Comparison of ENCODE assay signal across 8 cellular contexts in genomic region chr22:41621911-41622179, GRCh38. TPM values are rescaled to one million over a fixed set of nuclear protein-coding genes. Genes with fewer than 3 reads are reported as not detected.
DNase-seq lines count a peak whose midpoint lies in the region; ATAC-seq, FAIRE-seq and TF ChIP-seq lines count a peak whose summit lies in the region.

No MANE protein-coding gene starts in this region.

- H2BK20ac ChIP-seq in H1 (ENCODE audit: low read length): no peak overlapping the region

- CTCF ChIA-PET in H1 (lab: Charles Lee; ENCODE audit: partially characterized antibody): interaction anchor here (1.6 kb wide), 1 partner anchor 45 kb away, joined by 5 read pairs; no protein-coding TSS in a partner anchor

- no peak overlapping the region for H4K91ac ChIP-seq in H1 (replicated peaks; ENCODE audit: insufficient read length, low read length)

- H3K4me1 Mint-ChIP-seq in CD14-positive monocyte (peaks cover 32% of the 10 kb centered on the region), neural crest cell (peaks cover 27% of the 10 kb centered on the region)

- TF ChIP-seq RAD21 in H1 (IDR thresholded peaks at IDR 0.05 in 1 of 2, conservative IDR thresholded peaks at IDR 0.05 in 1 of 2; ENCODE audit: low read depth in 2 of 2, low read length in 2 of 2): no peak

- H3K9ac ChIP-seq in OCI-LY1 (ENCODE audit: low read length) (peak overlapping the region; percentile 75), H1 (replicated peaks in 1 of 4; ENCODE audit: extremely low read depth in 1 of 4, low read depth in 3 of 4, low read length in 3 of 4) (peak overlapping the region; percentile 79 to 100 (median 98))

- H2BK12ac ChIP-seq in H1 (ENCODE audit: low read depth, low read length): no peak overlapping the region; the same call in 1 of the 2 replicates

- no peak overlapping the region for H3K56ac ChIP-seq in H1 (replicated peaks; ENCODE audit: insufficient read length, low read depth, low read length)

- H3K9me2 ChIP-seq in OCI-LY1 (ENCODE audit: low read depth, low read length): no peaks in the 10 kb centered on the region

- no peak overlapping the region for H2BK120ac ChIP-seq in H1 (replicated peaks; ENCODE audit: low read depth, low read length)

- H4K20me1 ChIP-seq in OCI-LY1 (ENCODE audit: insufficient read depth, low read length) (no peaks in the 10 kb centered on the region), H1 (replicated peaks in 1 of 2; ENCODE audit: control insufficient read depth in 1 of 2, insufficient read depth in 2 of 2, low read length in 2 of 2) (peaks cover 0 to 4% of the 10 kb centered on the region in 2 experiments)

- H3K23ac ChIP-seq in H1 (ENCODE audit: insufficient read length): no peak overlapping the region

- H3K23me2 ChIP-seq in H1 (ENCODE audit: low read depth, low read length): peaks cover 6% of the 10 kb centered on the region

- no peak for TF ChIP-seq EP300 in H1 (IDR thresholded peaks at IDR 0.05; ENCODE audit: borderline replicate concordance in 1 of 2, low read depth in 2 of 2, low read length in 2 of 2)

- H3F3A ChIP-seq in OCI-LY1 (ENCODE audit: insufficient read depth, low read length): no peaks in the 10 kb centered on the region

- H3K27me3 ChIP-seq in OCI-LY1 (ENCODE audit: insufficient read depth, low read length): no peaks in the 10 kb centered on the region
- no peaks in the 10 kb centered on the region for H3K27me3 ChIP-seq in H1 (replicated peaks in 1 of 4; ENCODE audit: control insufficient read depth in 3 of 4, extremely low read depth in 1 of 4, insufficient read depth in 3 of 4, low read length in 3 of 4)

- no peak overlapping the region for H4K5ac ChIP-seq in H1 (ENCODE audit: insufficient read length, low read depth, low read length)

- H3K27ac Mint-ChIP-seq in CD14-positive monocyte: peak overlapping the region; percentile 97 to 100 (median 98)
- H3K27ac Mint-ChIP-seq in neural crest cell (ENCODE audit: unreplicated experiment): peak overlapping the region; percentile 99

- ATAC-seq in HG02623 (IDR thresholded peaks at IDR 0.05; ENCODE audit: unreplicated experiment) (no peak), HG03442 (IDR thresholded peaks at IDR 0.05; ENCODE audit: unreplicated experiment) (no peak)

- DNase-seq in CD14-positive monocyte (ENCODE audit: low spot score) (no peak), H1 (ENCODE audit: low read depth in 1 of 2, low spot score in 2 of 2) (no peak), neural crest cell (ENCODE audit: low read depth, low spot score) (no peak), epidermal melanocyte (ENCODE audit: insufficient read length, low spot score) (no peak), amygdala (lab: John Stamatoyannopoulos, UW) (no peak)

- H3K4me3 Mint-ChIP-seq in CD14-positive monocyte: peak overlapping the region; percentile 94 to 95
- H3K4me3 Mint-ChIP-seq in neural crest cell: peak overlapping the region; percentile 99

- POLR2A ChIA-PET in H1 (lab: Charles Lee; ENCODE audit: partially characterized antibody): interaction anchor here (0.6 to 12.0 kb wide), 35 partner anchors 9 to 1168 kb away, joined by 3 to 157 read pairs (median 4); partner anchors contain the start of genes ACO2, PHF5A, SNU13 and TEF

- H3K36me3 ChIP-seq in OCI-LY1 (ENCODE audit: insufficient read depth, low read length) (peaks cover 36% of the 10 kb centered on the region), H1 (ENCODE audit: control insufficient read depth in 2 of 4, insufficient read depth in 4 of 4, low read length in 3 of 4) (peaks cover 9 to 36% (median 21%) of the 10 kb centered on the region in 4 experiments)

- H3K36me3 Mint-ChIP-seq in CD14-positive monocyte (peaks cover 30 to 47% of the 10 kb centered on the region in 2 donors), neural crest cell (ENCODE audit: low read depth) (peaks cover 19% of the 10 kb centered on the region)

- no peak overlapping the region for H2AFZ ChIP-seq in OCI-LY1 (ENCODE audit: low read length)
- no peak overlapping the region for H2AFZ ChIP-seq in H1 (ENCODE audit: low read length)

- FAIRE-seq in H1 (lab: Jason Lieb, UNC): no peak

- H3K14ac ChIP-seq in H1 (ENCODE audit: insufficient read length): no peak overlapping the region

- TF ChIP-seq CTCF in CD14-positive monocyte (IDR thresholded peaks at IDR 0.05) (no peak), OCI-LY1 (IDR thresholded peaks at IDR 0.05; ENCODE audit: low read length) (no peak), H1 (IDR thresholded peaks at IDR 0.05; ENCODE audit: control extremely low read depth in 1 of 3, insufficient read depth in 1 of 3, low read depth in 1 of 3, low read length in 3 of 3) (no peak), neural crest cell (conservative IDR thresholded peaks at IDR 0.05) (no peak)

- H3K79me2 ChIP-seq in OCI-LY1 (ENCODE audit: insufficient read depth, low read length): peaks cover 46% of the 10 kb centered on the region
- peaks cover 6 to 50% of the 10 kb centered on the region in 2 experiments for H3K79me2 ChIP-seq in H1 (ENCODE audit: control insufficient read depth in 1 of 2, insufficient read depth in 2 of 2, low read length in 2 of 2)

- H3K18ac ChIP-seq in H1 (ENCODE audit: extremely low read depth, low read length): no peak overlapping the region

- H3K9me3 Mint-ChIP-seq in CD14-positive monocyte (peaks cover 0 to 3% (median 0%) of the 10 kb centered on the region in 7 donors), neural crest cell (no peaks in the 10 kb centered on the region)

- no peaks in the 10 kb centered on the region for H3K27me3 Mint-ChIP-seq in CD14-positive monocyte (ENCODE audit: low read depth in 3 of 3)
- no peaks in the 10 kb centered on the region for H3K27me3 Mint-ChIP-seq in neural crest cell (ENCODE audit: low read depth)

- peaks cover 35% of the 10 kb centered on the region for H3K4me1 ChIP-seq in OCI-LY1 (ENCODE audit: insufficient read depth, low read length, severe bottlenecking)
- H3K4me1 ChIP-seq in H1 (replicated peaks in 1 of 4; ENCODE audit: control insufficient read depth in 3 of 4, insufficient read depth in 4 of 4, low read length in 3 of 4): peaks cover 0 to 11% (median 4%) of the 10 kb centered on the region in 4 experiments; a peak in 5 of 7 replicates

- TF ChIP-seq POLR2A in H1 (IDR thresholded peaks at IDR 0.05; ENCODE audit: control extremely low read depth in 1 of 2, low read depth in 2 of 2, low read length in 2 of 2): no peak; a peak in 1 of 3 replicates

- peak overlapping the region; percentile 99; the same call in 1 of the 2 replicates for H4K8ac ChIP-seq in H1 (ENCODE audit: extremely low read depth, insufficient read depth, low read length)

- no peak overlapping the region for H2BK15ac ChIP-seq in H1 (ENCODE audit: low read length)

- H3K9me3 ChIP-seq in OCI-LY1 (ENCODE audit: low read length) (no peaks in the 10 kb centered on the region), H1 (ENCODE audit: insufficient read depth in 2 of 2, low read depth in 1 of 2, low read length in 1 of 2) (no peaks in the 10 kb centered on the region)

- H3K4me2 ChIP-seq in OCI-LY1 (ENCODE audit: low read length): peak overlapping the region; percentile 87
- H3K4me2 ChIP-seq in H1 (ENCODE audit: insufficient read depth in 1 of 2, low read depth in 2 of 2, low read length in 2 of 2): peak overlapping the region; percentile 86 to 96

- H2AK5ac ChIP-seq in H1 (ENCODE audit: low read depth, low read length): no peak overlapping the region; the same call in 1 of the 2 replicates

- no peak overlapping the region for H2BK5ac ChIP-seq in H1 (ENCODE audit: low read depth, low read length)

- 10% methylated on average over 8 of the region's 8 CpGs; no CpG with 5 or more reads in 1 of the 2 experiments for WGBS in H1 (ENCODE audit: extremely low coverage in 1 of 2, insufficient coverage in 1 of 2, insufficient read length in 1 of 2, insufficient replicate concordance in 2 of 2, low coverage in 1 of 2, low lambda C conversion rate in 2 of 2, missing lambda C conversion rate in 1 of 2), 2 experiments

- no peak overlapping the region for H3K4ac ChIP-seq in H1 (replicated peaks; ENCODE audit: insufficient read length, low read depth, low read length)

- intact Hi-C loops in CD14-positive monocyte (cut with micrococcal nuclease): loop anchor here in 1 of 2 donors (1.0 to 10.0 kb wide), 6 partner anchors 78 to 993 kb away; partner anchors contain the start of genes POLDIP3, POLR3H, RANGAP1 and TOB2

- H3K79me1 ChIP-seq in H1 (ENCODE audit: low read depth, low read length): peaks cover 4% of the 10 kb centered on the region

- H3K4me3 ChIP-seq in OCI-LY1 (ENCODE audit: low read depth, low read length, poor library complexity, severe bottlenecking) (peak overlapping the region; percentile 71), H1 (ENCODE audit: extremely low read depth in 1 of 4, insufficient read depth in 2 of 4, low read depth in 3 of 4, low read length in 4 of 4) (peak overlapping the region; percentile 78 to 98 (median 96))

- H3K27ac ChIP-seq in OCI-LY1 (ENCODE audit: low read depth, low read length, poor library complexity, severe bottlenecking) (peak overlapping the region; percentile 53), H1 (ENCODE audit: low read depth, low read length) (peak overlapping the region; percentile 98)

RNA-seq across cellular contexts. Expression of gene XRCC6, which starts 0.8 kb away (rescaled TPM):
- polyA plus RNA-seq in CD14-positive monocyte (100 to 1,000 TPM; 267 to 286 TPM), H1 (2011; rRNA removed) (150 and 157 TPM in 2 replicates)
- total RNA-seq in H1 (2021; fragmentation: NEBNext Ultra II Directional; extraction: Animal tissue kit (Norgen Biotek cat#: 25700)): 488 and 490 TPM in 2 replicates
- polyA plus RNA-seq in H1 (2011; cell fraction: cytosol; rRNA removed): 241 TPM
- polyA plus RNA-seq in H1 (2011; cell fraction: nucleus; rRNA removed): 150 TPM
- 499 to 810 TPM (median 507 TPM) in 4 replicates for polyA plus RNA-seq in H1 (2012, experiment 1 of 2)
- 178 TPM for polyA plus RNA-seq in H1 (2012, experiment 2 of 2)
- polyA plus RNA-seq in H1 (2013, experiment 1 of 2): 330 TPM
- 315 TPM for polyA plus RNA-seq in H1 (2013, experiment 2 of 2)
- polyA minus RNA-seq in H1 (2011; rRNA and poly(A)+ RNA removed): 161 and 200 TPM in 2 replicates
- polyA minus RNA-seq in H1 (2011; cell fraction: cytosol; rRNA and poly(A)+ RNA removed): 117 TPM
- 55.9 TPM for polyA minus RNA-seq in H1 (2011; cell fraction: nucleus; rRNA and poly(A)+ RNA removed)
- 427 TPM in 2 replicates for total RNA-seq in neural crest cell

RNA-seq across cellular contexts. Expression of gene DESI1, which starts 1.0 kb away (rescaled TPM):
- polyA plus RNA-seq in CD14-positive monocyte (10 to 100 TPM; 15.8 to 33.7 TPM), H1 (2011; rRNA removed) (27.6 and 31.2 TPM in 2 replicates)
- 33.7 and 34.3 TPM in 2 replicates for total RNA-seq in H1 (2021; fragmentation: NEBNext Ultra II Directional; extraction: Animal tissue kit (Norgen Biotek cat#: 25700))
- 26.4 TPM for polyA plus RNA-seq in H1 (2011; cell fraction: cytosol; rRNA removed)
- polyA plus RNA-seq in H1 (2011; cell fraction: nucleus; rRNA removed): 46.5 TPM
- 23.6 to 27.4 TPM (median 25.6 TPM) in 4 replicates for polyA plus RNA-seq in H1 (2012, experiment 1 of 2)
- 32.8 TPM for polyA plus RNA-seq in H1 (2012, experiment 2 of 2)
- polyA plus RNA-seq in H1 (2013, experiment 1 of 2): 26.8 TPM
- 26.7 TPM for polyA plus RNA-seq in H1 (2013, experiment 2 of 2)
- 46.3 and 52.8 TPM in 2 replicates for polyA minus RNA-seq in H1 (2011; rRNA and poly(A)+ RNA removed)
- 19.9 TPM for polyA minus RNA-seq in H1 (2011; cell fraction: cytosol; rRNA and poly(A)+ RNA removed)
- polyA minus RNA-seq in H1 (2011; cell fraction: nucleus; rRNA and poly(A)+ RNA removed): 27.0 TPM
- 38.0 and 40.0 TPM in 2 replicates for total RNA-seq in neural crest cell

RNA-seq across cellular contexts. Expression of gene PMM1, which starts 32.2 kb away (rescaled TPM):
- polyA plus RNA-seq in CD14-positive monocyte (10 to 100 TPM; 15.6 to 23.5 TPM), H1 (2011; rRNA removed) (20.0 and 27.3 TPM in 2 replicates)
- total RNA-seq in H1 (2021; fragmentation: NEBNext Ultra II Directional; extraction: Animal tissue kit (Norgen Biotek cat#: 25700)): 10.8 and 11.3 TPM in 2 replicates
- polyA plus RNA-seq in H1 (2011; cell fraction: cytosol; rRNA removed): 26.5 TPM
- 26.4 TPM for polyA plus RNA-seq in H1 (2011; cell fraction: nucleus; rRNA removed)
- 13.1 to 20.0 TPM (median 18.0 TPM) in 4 replicates for polyA plus RNA-seq in H1 (2012, experiment 1 of 2)
- 19.2 TPM for polyA plus RNA-seq in H1 (2012, experiment 2 of 2)
- 9.3 TPM for polyA plus RNA-seq in H1 (2013, experiment 1 of 2)
- 8.9 TPM for polyA plus RNA-seq in H1 (2013, experiment 2 of 2)
- 6.1 and 10.0 TPM in 2 replicates for polyA minus RNA-seq in H1 (2011; rRNA and poly(A)+ RNA removed)
- polyA minus RNA-seq in H1 (2011; cell fraction: cytosol; rRNA and poly(A)+ RNA removed): 7.9 TPM
- 7.9 TPM for polyA minus RNA-seq in H1 (2011; cell fraction: nucleus; rRNA and poly(A)+ RNA removed)
- total RNA-seq in neural crest cell: 28.0 and 30.8 TPM in 2 replicates
